In the genomic region with DNA sequence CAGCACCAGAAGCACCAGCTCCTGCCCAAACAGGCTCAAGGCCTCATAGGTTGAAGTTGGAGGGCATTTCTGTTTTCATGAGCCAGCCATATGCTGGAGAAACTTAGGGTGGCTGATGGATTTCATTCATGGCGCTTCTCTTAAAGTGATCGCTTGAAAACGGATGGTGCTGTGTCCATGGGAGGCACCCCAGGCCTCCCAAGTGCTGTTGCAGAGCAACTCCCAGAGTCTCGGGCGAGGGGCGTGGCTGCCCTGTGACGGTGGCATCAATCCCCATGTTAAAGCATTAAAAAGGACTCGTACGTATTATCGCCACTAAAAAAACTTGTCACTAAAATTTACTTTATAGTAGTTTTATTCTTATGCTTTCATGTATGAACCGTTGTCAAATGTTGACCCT, we compare ENCODE assay signal across 26 cellular contexts.
"Had no signal": no experiment of that assay in that cellular context is flagged by ENCODE, and none has a peak within 500 bp of the region (broad histone marks: within the 10 kb centered on the region; RNA-seq: fewer than 3 reads in every experiment).

No MANE protein-coding gene starts in this region.

- H3K9me3 ChIP-seq: suprapubic skin, testis, thoracic aorta, thyroid gland, transverse colon, upper lobe of left lung, upper lobe of right lung, uterus, vagina had no signal

- ATAC-seq: stimulated activated effector memory CD8-positive, alpha-beta T cell treated with anti-CD3 and anti-CD28 coated beads, Interleukin-12 subunit alpha, Interleukin-12 subunit beta, amount 100 ng/mL, for 72 hours; stimulated activated memory B cell treated with anti-CD40 and anti-IgM and Interleukin-4, amounts not matched to agents 10 μg/mL and 1 μg/mL and 100 μg/mL, for 72 hours; stimulated activated naive B cell treated with anti-CD40 and anti-IgM and Interleukin-4, amounts not matched to agents 10 μg/mL and 1 μg/mL and 100 μg/mL, for 72 hours; stimulated activated naive CD8-positive, alpha-beta T cell treated with anti-CD3 and anti-CD28 coated beads, Interleukin-15, amount 100 ng/mL, for 72 hours; stimulated activated naive CD8-positive, alpha-beta T cell treated with anti-CD3 and anti-CD28 coated beads, Interleukin-15, Interleukin-2, amounts not matched to agents 100 U/mL and 50 U/mL, for 24 hours; upper lobe of right lung had no signal

- DNase-seq: stimulated activated CD4-positive, alpha-beta T cell treated with anti-CD3 and anti-CD28 coated beads, Interleukin-2, amount 100 ng/mL, for 48 hours; stimulated activated CD4-positive, alpha-beta T cell treated with anti-CD3 and anti-CD28 coated beads, Interleukin-4, amount 100 ng/mL, for 1 hour; stimulated activated CD4-positive, alpha-beta T cell treated with anti-CD3 and anti-CD28 coated beads, Interleukin-4, amount 100 ng/mL, for 24 hours; stimulated activated CD4-positive, alpha-beta T cell treated with anti-CD3 and anti-CD28 coated beads, Interleukin-4, amount 100 ng/mL, for 4 hours; stimulated activated CD8-positive, alpha-beta memory T cell treated with anti-CD3 and anti-CD28 coated beads, Interleukin-4, amount 100 ng/mL, for 48 hours; stimulated activated naive B cell treated with anti-CD40 and anti-IgM and Interleukin-4, amounts not matched to agents 10 μg/mL and 1 μg/mL and 100 μg/mL, for 72 hours; stimulated activated naive CD4-positive, alpha-beta T cell; stimulated activated naive CD4-positive, alpha-beta T cell treated with Interleukin-2 at 50 U/mL for 16 hours; stimulated activated naive CD8-positive, alpha-beta T cell treated with anti-CD3 and anti-CD28 coated beads, Interleukin-15, amount 100 ng/mL, for 72 hours; stimulated activated naive CD8-positive, alpha-beta T cell treated with anti-CD3 and anti-CD28 coated beads, Interleukin-15, Interleukin-2, amounts not matched to agents 100 U/mL and 50 U/mL, for 24 hours; stomach; substantia nigra; testis; thyroid gland; tibial artery; transverse colon; trophoblast cell; upper lobe of right lung; uterus had no signal

- H3K27ac ChIP-seq: stomach, suprapubic skin, testis, thoracic aorta, thyroid gland, tibial artery, tibial nerve, transverse colon, upper lobe of left lung, upper lobe of right lung, uterus, vagina had no signal

- H3K36me3 ChIP-seq: stomach, suprapubic skin, thoracic aorta, thyroid gland, tibial artery, tibial nerve, transverse colon, upper lobe of left lung, upper lobe of right lung, uterus, vagina had no signal

- H3K27me3 ChIP-seq: testis, thyroid gland, vagina had no signal

- H3K4me3 ChIP-seq: stomach, suprapubic skin, testis, thoracic aorta, thyroid gland, tibial artery, tibial nerve, transverse colon, upper lobe of left lung, upper lobe of right lung, uterus, vagina had no signal
